9 cellular contexts compared by ENCODE assay signal in genomic region chr19:4676955-4677731, GRCh38. TPM values are rescaled to one million over a fixed set of nuclear protein-coding genes. Genes with fewer than 3 reads are reported as not detected.
DNase-seq lines count a peak whose midpoint lies in the region; ATAC-seq, FAIRE-seq and TF ChIP-seq lines count a peak whose summit lies in the region.
"Had no signal": no experiment of that assay in that cellular context is flagged by ENCODE, and none has a peak within 500 bp of the region (broad histone marks: within the 10 kb centered on the region; RNA-seq: fewer than 3 reads in every experiment).

No MANE protein-coding gene starts in this region.

- H3K36me3 Mint-ChIP-seq in activated CD8-positive, alpha-beta memory T cell treated with anti-CD3 and anti-CD28 coated beads, Interleukin-2, amount 10 ng/mL, durations not matched to agents 7 days and 5 days = peaks cover 10% of the 10 kb centered on the region
- peaks cover 4% of the 10 kb centered on the region for H3K36me3 Mint-ChIP-seq in type B pancreatic cell
- H3K36me3 Mint-ChIP-seq: activated naive CD8-positive, alpha-beta T cell had no signal

- H3K36me3 ChIP-seq in body of pancreas (replicated peaks in 1 of 2; ENCODE audit: insufficient read depth in 1 of 2, low read depth in 2 of 2) = peaks cover 0 to 3% of the 10 kb centered on the region in 2 donors
- H3K36me3 ChIP-seq in keratinocyte (ENCODE audit: control insufficient read depth in 2 of 2, extremely low read depth in 1 of 2, insufficient read depth in 2 of 2, low read length in 2 of 2) = peaks cover 29 to 31% of the 10 kb centered on the region in 2 experiments

- FAIRE-seq in keratinocyte (lab: Jason Lieb, UNC) = no peak

- 74 to 85% methylated on average over 12 to 17 of the region's 17 CpGs for WGBS in body of pancreas, 2 donors

- TF ChIP-seq CTCF in body of pancreas (IDR thresholded peaks at IDR 0.05) = peak in 6 of 7 experiments; percentile 19 to 44 (median 34)
- peak; percentile 52 to 73 (median 61) for TF ChIP-seq CTCF in keratinocyte (optimal IDR thresholded peaks at IDR 0.05 in 1 of 3, IDR thresholded peaks at IDR 0.05 in 1 of 3, conservative IDR thresholded peaks at IDR 0.05 in 1 of 3; ENCODE audit: extremely low read depth in 1 of 3, insufficient read depth in 2 of 3, low read length in 3 of 3)
- TF ChIP-seq CTCF in type B pancreatic cell (conservative IDR thresholded peaks at IDR 0.05) = peak; percentile 68

- H4K20me1 ChIP-seq in keratinocyte (ENCODE audit: control insufficient read depth, extremely low read depth, insufficient read depth, low read length) = no peaks in the 10 kb centered on the region

- no peaks in the 10 kb centered on the region for H3K4me1 Mint-ChIP-seq in activated CD8-positive, alpha-beta memory T cell treated with anti-CD3 and anti-CD28 coated beads, Interleukin-2, amount 10 ng/mL, durations not matched to agents 7 days and 5 days
- no peaks in the 10 kb centered on the region for H3K4me1 Mint-ChIP-seq in type B pancreatic cell (ENCODE audit: unreplicated experiment)

- dilution Hi-C loops in keratinocyte (cut with MboI; ENCODE audit: extremely low pct_ligation_motif_present, low sequenced_read_pairs) = no loop called here

- no peaks in the 10 kb centered on the region for H3K9me3 ChIP-seq in body of pancreas
- no peaks in the 10 kb centered on the region for H3K9me3 ChIP-seq in keratinocyte (ENCODE audit: control insufficient read depth, low read depth, low read length)

- peak; percentile 62 for DNase-seq in activated CD8-positive, alpha-beta memory T cell treated with anti-CD3 and anti-CD28 coated beads for 24 hours
- DNase-seq in activated CD8-positive, alpha-beta memory T cell treated with anti-CD3 and anti-CD28 coated beads, Interleukin-2, amount 10 ng/mL, durations not matched to agents 7 days and 5 days = no peak
- peak; percentile 13 for DNase-seq in NCI-H226
- peak; percentile 36 to 62 (median 50) for DNase-seq in body of pancreas
- DNase-seq in keratinocyte (ENCODE audit: low read depth, low spot score) = no peak
- no peak for DNase-seq in type B pancreatic cell (ENCODE audit: extremely low spot score, unreplicated experiment)

- ATAC-seq in activated CD8-positive, alpha-beta memory T cell treated with anti-CD3 and anti-CD28 coated beads, Interleukin-2, amount 10 ng/mL, durations not matched to agents 7 days and 5 days = no peak
- ATAC-seq in body of pancreas (peak; percentile 52), HG03439 (IDR thresholded peaks at IDR 0.05; ENCODE audit: unreplicated experiment) (no peak), GM21737 (IDR thresholded peaks at IDR 0.05; ENCODE audit: unreplicated experiment) (no peak)

- no peaks in the 10 kb centered on the region for H3K79me2 ChIP-seq in keratinocyte (ENCODE audit: control insufficient read depth, insufficient read depth, low read length)

- no peak overlapping the region for H3K9ac ChIP-seq in keratinocyte (ENCODE audit: control insufficient read depth, extremely low read depth, insufficient read depth, low read length)

- H3K27me3 Mint-ChIP-seq in activated CD8-positive, alpha-beta memory T cell treated with anti-CD3 and anti-CD28 coated beads, Interleukin-2, amount 10 ng/mL, durations not matched to agents 7 days and 5 days = no peaks in the 10 kb centered on the region
- H3K27me3 Mint-ChIP-seq in type B pancreatic cell = no peaks in the 10 kb centered on the region
- H3K27me3 Mint-ChIP-seq: activated naive CD8-positive, alpha-beta T cell had no signal

- H3K9me3 Mint-ChIP-seq in activated CD8-positive, alpha-beta memory T cell treated with anti-CD3 and anti-CD28 coated beads, Interleukin-2, amount 10 ng/mL, durations not matched to agents 7 days and 5 days (ENCODE audit: low read depth) = no peaks in the 10 kb centered on the region
- no peaks in the 10 kb centered on the region for H3K9me3 Mint-ChIP-seq in type B pancreatic cell

- no peaks in the 10 kb centered on the region for H3K9me1 ChIP-seq in keratinocyte (ENCODE audit: control insufficient read depth, extremely low read depth, insufficient read depth, low read length)

- H3K27ac ChIP-seq in body of pancreas (no peak overlapping the region), keratinocyte (ENCODE audit: control insufficient read depth, insufficient read depth, low read length) (no peak overlapping the region)

- no peaks in the 10 kb centered on the region for H3K4me1 ChIP-seq in body of pancreas
- H3K4me1 ChIP-seq in keratinocyte (ENCODE audit: control insufficient read depth, extremely low read depth, insufficient read depth, low read length) = no peaks in the 10 kb centered on the region

- H3K4me3 ChIP-seq in body of pancreas (no peak overlapping the region), keratinocyte (ENCODE audit: control insufficient read depth in 2 of 3, extremely low read depth in 1 of 3, insufficient read depth in 2 of 3, low read depth in 1 of 3, low read length in 3 of 3) (no peak overlapping the region)

- intact Hi-C loops in body of pancreas (cut with DNase I) = no loop called here

- CTCF ChIA-PET in activated CD8-positive, alpha-beta memory T cell treated with anti-CD3 and anti-CD28 coated beads, Interleukin-2, amount 10 ng/mL, durations not matched to agents 7 days and 5 days (lab: Charles Lee) = interaction anchor here (1.3 to 2.2 kb wide), 2 partner anchors 12 to 41 kb away, joined by 3 to 7 read pairs; no protein-coding TSS in a partner anchor

- H2AFZ ChIP-seq in keratinocyte (ENCODE audit: control insufficient read depth, low read length) = no peak overlapping the region

- no peak for TF ChIP-seq POLR2A in body of pancreas (IDR thresholded peaks at IDR 0.05)

- H3K27me3 ChIP-seq in body of pancreas (no peaks in the 10 kb centered on the region), keratinocyte (ENCODE audit: control insufficient read depth, extremely low read depth, insufficient read depth, low read length) (no peaks in the 10 kb centered on the region)

- no peak overlapping the region for H3K27ac Mint-ChIP-seq in activated CD8-positive, alpha-beta memory T cell treated with anti-CD3 and anti-CD28 coated beads, Interleukin-2, amount 10 ng/mL, durations not matched to agents 7 days and 5 days
- H3K27ac Mint-ChIP-seq in type B pancreatic cell = no peak overlapping the region
- H3K27ac Mint-ChIP-seq: activated naive CD8-positive, alpha-beta T cell had no signal

- no peak overlapping the region for H3K4me2 ChIP-seq in keratinocyte (ENCODE audit: control insufficient read depth, extremely low read depth, insufficient read depth, low read depth, low read length)

- no peak overlapping the region for H3K4me3 Mint-ChIP-seq in activated CD8-positive, alpha-beta memory T cell treated with anti-CD3 and anti-CD28 coated beads, Interleukin-2, amount 10 ng/mL, durations not matched to agents 7 days and 5 days
- no peak overlapping the region for H3K4me3 Mint-ChIP-seq in type B pancreatic cell
- H3K4me3 Mint-ChIP-seq: activated naive CD8-positive, alpha-beta T cell had no signal

RNA-seq across cellular contexts. Expression of gene MYDGF, which starts 7.0 kb away (rescaled TPM):
- 10 to 100 TPM; 47.7 to 60.8 TPM for total RNA-seq in activated CD8-positive, alpha-beta memory T cell treated with anti-CD3 and anti-CD28 coated beads, Interleukin-2, amount 10 ng/mL, durations not matched to agents 7 days and 5 days
- total RNA-seq in body of pancreas = 10 to 100 TPM; 42.5 to 50.1 TPM
- polyA plus RNA-seq in keratinocyte = 80.3 to 141 TPM (median 85.9 TPM) in 3 replicates
- 17.6 TPM for polyA plus RNA-seq in keratinocyte (2011; ENCODE audit: low read depth)
- 54.8 and 110 TPM in 2 replicates for polyA plus RNA-seq in keratinocyte (2011; cell fraction: cytosol; rRNA removed)
- polyA plus RNA-seq in keratinocyte (2011; cell fraction: nucleus; rRNA removed) = 95.6 and 133 TPM in 2 replicates
- 123 and 217 TPM in 2 replicates for polyA plus RNA-seq in keratinocyte (2012; ENCODE audit: low replicate concordance)
- 25.0 to 71.5 TPM (median 35.6 TPM) in 3 replicates for polyA minus RNA-seq in keratinocyte
- polyA minus RNA-seq in keratinocyte (2011; cell fraction: cytosol; rRNA and poly(A)+ RNA removed) = 79.0 TPM
- polyA minus RNA-seq in keratinocyte (2011; cell fraction: nucleus; rRNA and poly(A)+ RNA removed) = 40.6 and 42.4 TPM in 2 replicates
- 57.5 and 63.7 TPM in 2 replicates for total RNA-seq in type B pancreatic cell (ENCODE audit: low replicate concordance)

RNA-seq across cellular contexts. Expression of gene TNFAIP8L1, which starts 37.8 kb away (rescaled TPM):
- 10 to 100 TPM; 15.7 to 20.1 TPM for total RNA-seq in activated CD8-positive, alpha-beta memory T cell treated with anti-CD3 and anti-CD28 coated beads, Interleukin-2, amount 10 ng/mL, durations not matched to agents 7 days and 5 days
- total RNA-seq in body of pancreas (1 to 10 TPM; 3.4 to 5.3 TPM), type B pancreatic cell (ENCODE audit: low replicate concordance) (4.3 and 8.9 TPM in 2 replicates)
- 2.5 to 5.1 TPM (median 4.7 TPM) in 3 replicates for polyA plus RNA-seq in keratinocyte
- 1.1 TPM for polyA plus RNA-seq in keratinocyte (2011; ENCODE audit: low read depth)
- polyA plus RNA-seq in keratinocyte (2011; cell fraction: cytosol; rRNA removed) = 2.3 and 4.1 TPM in 2 replicates
- polyA plus RNA-seq in keratinocyte (2011; cell fraction: nucleus; rRNA removed) = 2.8 and 3.6 TPM in 2 replicates
- 2.0 and 6.5 TPM in 2 replicates for polyA plus RNA-seq in keratinocyte (2012; ENCODE audit: low replicate concordance)
- 2.0 to 5.3 TPM (median 4.2 TPM) in 3 replicates for polyA minus RNA-seq in keratinocyte
- 5.6 TPM for polyA minus RNA-seq in keratinocyte (2011; cell fraction: cytosol; rRNA and poly(A)+ RNA removed)
- 1.4 and 2.1 TPM in 2 replicates for polyA minus RNA-seq in keratinocyte (2011; cell fraction: nucleus; rRNA and poly(A)+ RNA removed)

RNA-seq across cellular contexts. Expression of gene DPP9, which starts 46.5 kb away (rescaled TPM):
- total RNA-seq in activated CD8-positive, alpha-beta memory T cell treated with anti-CD3 and anti-CD28 coated beads, Interleukin-2, amount 10 ng/mL, durations not matched to agents 7 days and 5 days = 10 to 100 TPM; 92.5 to 98.0 TPM
- total RNA-seq in body of pancreas (100 to 1,000 TPM in 1 of 2 donors, 10 to 100 TPM in 1; 44.6 to 130 TPM), type B pancreatic cell (ENCODE audit: low replicate concordance) (42.9 and 47.8 TPM in 2 replicates)
- polyA plus RNA-seq in keratinocyte = 17.1 to 23.3 TPM (median 19.2 TPM) in 3 replicates
- 32.5 TPM for polyA plus RNA-seq in keratinocyte (2011; ENCODE audit: low read depth)
- polyA plus RNA-seq in keratinocyte (2011; cell fraction: cytosol; rRNA removed) = 14.8 and 34.4 TPM in 2 replicates
- polyA plus RNA-seq in keratinocyte (2011; cell fraction: nucleus; rRNA removed) = 51.5 and 64.6 TPM in 2 replicates
- polyA plus RNA-seq in keratinocyte (2012; ENCODE audit: low replicate concordance) = 24.1 and 106 TPM in 2 replicates
- polyA minus RNA-seq in keratinocyte = 18.7 to 149 TPM (median 27.5 TPM) in 3 replicates
- polyA minus RNA-seq in keratinocyte (2011; cell fraction: cytosol; rRNA and poly(A)+ RNA removed) = 49.1 TPM
- polyA minus RNA-seq in keratinocyte (2011; cell fraction: nucleus; rRNA and poly(A)+ RNA removed) = 63.1 and 89.1 TPM in 2 replicates

Comparison
In these comparisons a context has a peak if more than half of its experiments do, and no peak if none do; other contexts are left out.
1. DNase-seq: peak in activated CD8-positive, alpha-beta memory T cell treated with anti-CD3 and anti-CD28 coated beads for 24 hours (single experiment), NCI-H226 (single experiment) and body of pancreas (4 of 4); none in activated CD8-positive, alpha-beta memory T cell treated with anti-CD3 and anti-CD28 coated beads, Interleukin-2, amount 10 ng/mL, durations not matched to agents 7 days and 5 days (single experiment), keratinocyte (single experiment) and type B pancreatic cell (single experiment).
2. Peak in every context shown above with its lines, with median percentiles within 50 percentile points of each other: CTCF ChIP-seq.